In genomic region chrX:119791437-119792231, GRCh38 we compare ENCODE assay signal across 8 cellular contexts.
A peak's percentile ranks its signal among the peaks of the same experiment; 100 is the strongest.
DNase-seq lines count a peak whose midpoint lies in the region; ATAC-seq and TF ChIP-seq lines count a peak whose summit lies in the region.

TSS of gene RPL39 (minus strand) at chrX:119791630. CDS start at chrX:119791576, 54 bp downstream.

- peak within 1 kb of the TSS; percentile 92 for H3K27ac ChIP-seq in caudate nucleus (ENCODE audit: low read depth, low read length)

- peak within 1 kb of the TSS; percentile 76 for H3K4me3 ChIP-seq in AG10803 (ENCODE audit: low read length)

- DNase-seq in AG10803 (ENCODE audit: low read depth), result peak; percentile 86
- peak; percentile 75 for DNase-seq in NCI-H345 treated with DMSO at 0.1 percent for 48 hours (lab: John Stamatoyannopoulos, UW; ENCODE audit: unreplicated experiment)
- DNase-seq in activated CD4-positive, CD25-positive, alpha-beta regulatory T cell (lab: John Stamatoyannopoulos, UW), result peak; percentile 43 to 59 (median 51)
- peak in 60 of 61 donors; percentile 19 to 92 (median 74) for DNase-seq in caudate nucleus (lab: John Stamatoyannopoulos, UW)
- DNase-seq in inferior parietal cortex (ENCODE audit: extremely low spot score), result peak; percentile 85
- peak; percentile 51 to 61 for DNase-seq in stimulated activated CD4-positive, alpha-beta T cell treated with anti-CD3 and anti-CD28 coated beads, Interleukin-12 subunit alpha, Interleukin-12 subunit beta, amount 100 ng/mL, for 24 hours (ENCODE audit: low read depth in 2 of 2)

- no peak for TF ChIP-seq CTCF in AG10803 (conservative IDR thresholded peaks at IDR 0.05; ENCODE audit: low read length)

- peak; percentile 91 for ATAC-seq in GM19035 (IDR thresholded peaks at IDR 0.05; ENCODE audit: unreplicated experiment)
- peak; percentile 84 for ATAC-seq in HG03342 (IDR thresholded peaks at IDR 0.05; ENCODE audit: unreplicated experiment)

Comparison
In these comparisons a context has a peak if more than half of its experiments do, and no peak if none do; other contexts are left out.
1. Peak in every context shown above with its lines: DNase-seq, ATAC-seq, H3K4me3 ChIP-seq and H3K27ac ChIP-seq.